In genomic region chr1:71298633-71299032, GRCh38 we compare ENCODE assay signal across 13 cellular contexts.
"Had no signal": no experiment of that assay in that cellular context is flagged by ENCODE, and none has a peak within 500 bp of the region (broad histone marks: within the 10 kb centered on the region; RNA-seq: fewer than 3 reads in every experiment).

No MANE protein-coding gene starts in this region.

- H3K9me3 ChIP-seq: suprapubic skin, upper lobe of right lung had no signal

- H3K4me3 ChIP-seq: suprapubic skin, upper lobe of right lung had no signal

- DNase-seq: activated CD4-positive, alpha-beta T cell treated with anti-CD3 and anti-CD28 coated beads, Interleukin-2, amount 10 ng/mL, durations not matched to agents 24 days and 14 days; activated naive CD4-positive, alpha-beta T cell treated with anti-CD3 and anti-CD28 coated beads for 36 hours; cortex of kidney; effector CD8-positive, alpha-beta T cell; glutamatergic neuron; natural killer cell; occipital lobe; stimulated activated CD4-positive, alpha-beta T cell treated with anti-CD3 and anti-CD28 coated beads, Interleukin-4, amount 100 ng/mL, for 1 hour; stimulated activated CD8-positive, alpha-beta memory T cell treated with anti-CD3 and anti-CD28 coated beads, Interleukin-4, amount 100 ng/mL, for 48 hours; stimulated activated naive CD8-positive, alpha-beta T cell treated with anti-CD3 and anti-CD28 coated beads, Interleukin-15, Interleukin-2, amounts not matched to agents 100 U/mL and 50 U/mL, for 24 hours; T-cell; upper lobe of right lung had no signal

- H3K4me1 ChIP-seq: upper lobe of right lung had no signal

- H3K36me3 ChIP-seq: suprapubic skin, upper lobe of right lung had no signal

- ATAC-seq: natural killer cell; stimulated activated naive CD8-positive, alpha-beta T cell treated with anti-CD3 and anti-CD28 coated beads, Interleukin-15, Interleukin-2, amounts not matched to agents 100 U/mL and 50 U/mL, for 24 hours; T-cell; upper lobe of right lung had no signal

- H3K27ac ChIP-seq: suprapubic skin, upper lobe of right lung had no signal

- H3K27me3 ChIP-seq: suprapubic skin, upper lobe of right lung had no signal
